In the genomic region with DNA sequence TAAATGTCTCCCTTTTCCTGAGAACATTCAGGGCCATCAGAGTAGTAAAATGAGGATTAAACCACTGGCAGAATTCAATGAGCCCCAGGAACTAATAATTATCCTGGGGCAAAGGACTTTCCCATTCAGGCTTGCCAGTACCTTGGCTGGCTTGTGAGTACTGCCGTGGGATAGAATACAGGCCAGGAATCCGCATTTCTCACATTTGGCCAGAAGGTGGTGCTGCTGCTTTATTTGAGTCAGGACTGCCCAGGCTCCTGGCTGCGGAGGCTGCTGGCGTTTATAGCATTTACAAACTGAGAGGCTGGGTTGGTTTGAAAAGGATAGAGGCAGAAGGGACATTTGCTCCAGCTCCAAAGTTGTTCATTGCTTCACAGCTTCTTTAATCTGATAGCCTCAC, we compare ENCODE assay signal across 8 cellular contexts.
DNase-seq lines count a peak whose midpoint lies in the region; ATAC-seq and TF ChIP-seq lines count a peak whose summit lies in the region.

No MANE protein-coding gene starts in this region.

- TF ChIP-seq CTCF in LNCAP (IDR thresholded peaks at IDR 0.05): peak; percentile 61
- peak; percentile 65 for TF ChIP-seq CTCF in RWPE2 (IDR thresholded peaks at IDR 0.05; ENCODE audit: poor library complexity, severe bottlenecking)
- TF ChIP-seq CTCF in parathyroid adenoma (IDR thresholded peaks at IDR 0.05): peak; percentile 63
- peak; percentile 66 to 73 (median 70) for TF ChIP-seq CTCF in uterus (IDR thresholded peaks at IDR 0.05)

- DNase-seq in ELF-1 (ENCODE audit: low read depth, low spot score) (peak; percentile 90), RWPE2 (ENCODE audit: low spot score) (no peak), germinal center (ENCODE audit: low spot score) (peak; percentile 21), uterus (peak; percentile 72 to 73)
- DNase-seq in activated gamma-delta T cell treated with anti-CD3 and anti-CD28 coated beads, Interleukin-2, amount 50 U/mL, for 16 hours (ENCODE audit: low read depth): peak; percentile 22

- H3K4me3 ChIP-seq in RWPE2 (ENCODE audit: severe bottlenecking) (no peak overlapping the region), parathyroid adenoma (ENCODE audit: low read depth, low read length) (no peak overlapping the region), uterus (no peak overlapping the region)

- no peak overlapping the region for H3K27ac ChIP-seq in RWPE2 (ENCODE audit: poor library complexity, severe bottlenecking)
- no peak overlapping the region for H3K27ac ChIP-seq in parathyroid adenoma
- H3K27ac ChIP-seq in uterus: no peak overlapping the region

- H2AFZ ChIP-seq in parathyroid adenoma: no peak overlapping the region

- no peak overlapping the region for H3K9ac ChIP-seq in parathyroid adenoma

- no peaks in the 10 kb centered on the region for H3K79me2 ChIP-seq in parathyroid adenoma

- H3K27me3 ChIP-seq in RWPE2 (ENCODE audit: insufficient read depth, poor library complexity, severe bottlenecking): no peaks in the 10 kb centered on the region
- H3K27me3 ChIP-seq in parathyroid adenoma (ENCODE audit: control insufficient read depth, insufficient read depth, low read length): no peaks in the 10 kb centered on the region
- H3K27me3 ChIP-seq in uterus: no peaks in the 10 kb centered on the region

- ATAC-seq in GM21723 (IDR thresholded peaks at IDR 0.05; ENCODE audit: unreplicated experiment) (peak; percentile 88), RWPE2 (ENCODE audit: low read depth) (peak; percentile 86)

- no peak for TF ChIP-seq POLR2A in uterus (IDR thresholded peaks at IDR 0.05)

- H3K4me2 ChIP-seq in parathyroid adenoma (ENCODE audit: low read length): no peak overlapping the region

- H3K36me3 ChIP-seq in RWPE2 (ENCODE audit: low read depth) (no peaks in the 10 kb centered on the region), parathyroid adenoma (ENCODE audit: control insufficient read depth, insufficient read depth, low read length) (no peaks in the 10 kb centered on the region), uterus (no peaks in the 10 kb centered on the region)

- intact Hi-C loops in uterus (cut with DNase I; ENCODE audit: low total_unique reads): no loop called here

- H3K9me3 ChIP-seq in RWPE2 (ENCODE audit: severe bottlenecking) (no peaks in the 10 kb centered on the region), parathyroid adenoma (ENCODE audit: control insufficient read depth, low read length) (no peaks in the 10 kb centered on the region), uterus (no peaks in the 10 kb centered on the region)

- no peaks in the 10 kb centered on the region for H3K4me1 ChIP-seq in RWPE2 (ENCODE audit: insufficient read depth, poor library complexity, severe bottlenecking)
- no peaks in the 10 kb centered on the region for H3K4me1 ChIP-seq in parathyroid adenoma
- H3K4me1 ChIP-seq in uterus: no peaks in the 10 kb centered on the region
